Comparison of ENCODE assay signal across 8 cellular contexts in the genomic region with DNA sequence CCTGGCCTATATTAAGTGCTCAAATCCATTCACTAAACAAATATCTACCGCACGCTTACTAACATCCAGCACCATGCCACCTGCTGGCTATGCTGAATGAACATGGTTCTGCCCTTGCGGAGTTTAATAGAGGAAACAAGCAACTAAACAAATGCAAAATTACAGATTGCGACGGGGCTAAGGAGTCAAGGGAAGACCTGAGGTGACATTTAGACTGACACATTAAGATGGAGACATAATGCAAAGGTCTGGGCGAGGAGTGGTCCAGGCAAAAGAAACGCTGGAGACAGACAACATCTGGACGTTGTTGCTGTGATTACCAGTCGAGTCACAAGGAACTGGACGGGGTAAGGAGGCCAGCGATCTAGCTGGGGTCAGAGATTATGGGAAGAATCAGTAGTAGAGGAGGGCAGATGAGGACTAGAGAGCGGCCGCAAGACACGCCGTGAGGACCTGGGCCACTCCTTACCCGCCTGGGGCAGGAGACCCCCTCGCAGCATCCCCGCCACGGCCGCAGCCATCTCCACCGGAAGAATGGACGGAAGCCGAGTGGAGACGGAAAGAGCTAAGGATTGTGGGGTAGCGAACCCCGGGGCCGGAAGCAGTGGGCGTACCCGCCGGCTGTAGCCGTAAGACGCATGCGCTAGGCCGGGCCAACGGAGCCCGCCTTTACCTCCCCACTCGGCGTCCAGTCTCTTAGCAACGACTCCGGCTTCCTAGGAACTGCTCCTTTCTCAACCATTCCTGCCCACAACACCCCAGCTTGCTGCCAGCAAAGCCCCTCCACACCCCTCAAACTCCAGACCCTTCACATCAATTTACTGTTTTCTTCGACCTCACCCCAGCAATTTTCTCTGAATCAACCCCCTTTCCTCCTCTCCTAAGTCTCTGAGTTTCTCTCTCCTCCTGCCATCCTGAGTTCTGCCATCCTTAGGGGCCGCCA. TPM values are rescaled to one million over a fixed set of nuclear protein-coding genes. Genes with fewer than 3 reads are reported as not detected.
DNase-seq lines count a peak whose midpoint lies in the region; ATAC-seq and TF ChIP-seq lines count a peak whose summit lies in the region.

LRRC46 (plus strand) TSS at position 680 of the 943 bp plus-strand sequence. CDS start 320 bp downstream, outside the sequence.
MRPL10 (minus strand) TSS at position 551 of the 943 bp plus-strand sequence; CDS start at position 521, 30 bp downstream.

- intact Hi-C loops in spleen (cut with DNase I; ENCODE audit: low total_unique reads): no loop called here

- peaks cover 9 to 80% (median 54%) of the 10 kb centered on the region in 6 donors for H3K4me1 ChIP-seq in spleen

- H3K9me3 ChIP-seq in spleen: no peaks in the 10 kb centered on the region

- ATAC-seq in GM18907 (IDR thresholded peaks at IDR 0.05; ENCODE audit: unreplicated experiment) (peak; percentile 80), HG03159 (IDR thresholded peaks at IDR 0.05; ENCODE audit: unreplicated experiment) (peak; percentile 87)

- H3K27ac ChIP-seq in spleen: peak within 1 kb of the TSS; percentile 80 to 94 (median 90)

- 0 to 1% (median 0%) methylated on average over 38 to 42 of the region's 42 CpGs for WGBS in spleen, 5 donors

- TF ChIP-seq CTCF in AG09309 (IDR thresholded peaks at IDR 0.05; ENCODE audit: control insufficient read depth, insufficient read depth, low read depth, low read length, missing control alignments) (peak; percentile 44), WI38 (IDR thresholded peaks at IDR 0.05; ENCODE audit: low read depth, low read length) (no peak), cardiac fibroblast (IDR thresholded peaks at IDR 0.05; ENCODE audit: low read depth, low read length) (peak; percentile 42), spleen (IDR thresholded peaks at IDR 0.05 in 8 of 11, conservative IDR thresholded peaks at IDR 0.05 in 3 of 11) (peak in 3 of 11 experiments; percentile 3 to 21 (median 20))

- no peaks in the 10 kb centered on the region for H3K27me3 ChIP-seq in spleen (replicated peaks in 1 of 7)

- H3K36me3 ChIP-seq in spleen: peaks cover 0 to 45% (median 31%) of the 10 kb centered on the region in 6 donors

- peak in 2 of 3 donors; percentile 63 to 67 for TF ChIP-seq POLR2A in spleen (IDR thresholded peaks at IDR 0.05)

- H3K4me3 ChIP-seq in AG09309 (ENCODE audit: control insufficient read depth, low read depth, low read length) (peak within 1 kb of the TSS; percentile 88), WI38 (ENCODE audit: low read depth, low read length) (peak within 1 kb of the TSS; percentile 80), cardiac fibroblast (replicated peaks in 1 of 2; ENCODE audit: low read depth in 2 of 2, low read length in 2 of 2) (peak within 1 kb of the TSS; percentile 67 to 93), spleen (peak within 1 kb of the TSS; percentile 75 to 96 (median 90))

- DNase-seq in AG09309 (ENCODE audit: low read depth): peak; percentile 67
- peak; percentile 96 for DNase-seq in NCI-H2227 (lab: John Stamatoyannopoulos, UW; ENCODE audit: unreplicated experiment)
- peak; percentile 94 to 96 for DNase-seq in cardiac fibroblast (ENCODE audit: low read depth in 2 of 2)
- DNase-seq in inferior parietal cortex (ENCODE audit: extremely low spot score): peak; percentile 95
- DNase-seq in spleen: peak; percentile 97

RNA-seq across cellular contexts. Expression of gene LRRC46, which starts in this region (rescaled TPM):
- 1 to 10 TPM in 3 of 7 donors, under 1 TPM in 4; 0.42 to 1.3 (median 0.66) TPM for total RNA-seq in spleen
- 1 to 10 TPM; 1.0 to 1.4 (median 1.2) TPM for polyA plus RNA-seq in spleen

RNA-seq across cellular contexts. Expression of gene MRPL10, which starts in this region (rescaled TPM):
- total RNA-seq in spleen: 10 to 100 TPM; 24.4 to 46.1 (median 32.2) TPM
- polyA plus RNA-seq in spleen: 10 to 100 TPM; 27.2 to 42.3 (median 36.2) TPM

Comparison
In these comparisons a context has a peak if more than half of its experiments do, and no peak if none do; other contexts are left out.
1. Peak in every context shown above with its lines: DNase-seq, ATAC-seq, H3K4me3 ChIP-seq and H3K27ac ChIP-seq.